9 cellular contexts compared by ENCODE assay signal in genomic region chr4:1204828-1205591, GRCh38. TPM values are rescaled to one million over a fixed set of nuclear protein-coding genes. Genes with fewer than 3 reads are reported as not detected.
DNase-seq lines count a peak whose midpoint lies in the region; ATAC-seq and TF ChIP-seq lines count a peak whose summit lies in the region.
"Had no signal": no experiment of that assay in that cellular context is flagged by ENCODE, and none has a peak within 500 bp of the region (broad histone marks: within the 10 kb centered on the region; RNA-seq: fewer than 3 reads in every experiment).

No MANE protein-coding gene starts in this region.

- H2AFZ ChIP-seq in GM23338, result no peak overlapping the region

- no peaks in the 10 kb centered on the region for H3K9me3 ChIP-seq in sigmoid colon
- H3K9me3 ChIP-seq: neutrophil had no signal

- POLR2A ChIA-PET in WTC11 (lab: Charles Lee), result no interaction called here
- POLR2A ChIA-PET in HEK293T (lab: Yijun Ruan, JAX), result no interaction called here

- H3K27ac Mint-ChIP-seq in GM23338 (no peak overlapping the region), WTC11 (no peak overlapping the region)

- H3K27me3 ChIP-seq in GM23338 (ENCODE audit: insufficient read depth), result no peaks in the 10 kb centered on the region
- H3K27me3 ChIP-seq in sigmoid colon, result no peaks in the 10 kb centered on the region

- ATAC-seq in GM23338, result no peak
- no peak for ATAC-seq in WTC11

- no peak for TF ChIP-seq EP300 in sigmoid colon (IDR thresholded peaks at IDR 0.05)

- peak in 1 of 2 donors; percentile 52 for TF ChIP-seq POLR2A in sigmoid colon (IDR thresholded peaks at IDR 0.05)

- H3K36me3 Mint-ChIP-seq in GM23338 (ENCODE audit: low read depth), result no peaks in the 10 kb centered on the region
- H3K36me3 Mint-ChIP-seq in WTC11, result no peaks in the 10 kb centered on the region

- DNase-seq in GM23338 (ENCODE audit: low spot score) (peak; percentile 0), WTC11 (ENCODE audit: low spot score) (peak; percentile 3), iPS-NIHi11 (ENCODE audit: low spot score) (peak; percentile 19), sigmoid colon (peak; percentile 64), SK-N-DZ (ENCODE audit: low spot score) (no peak), HEK293T (ENCODE audit: extremely low spot score) (no peak)
- DNase-seq in stimulated activated naive CD4-positive, alpha-beta T cell treated with Interleukin-2 at 50 U/mL for 16 hours (lab: John Stamatoyannopoulos, UW), result no peak

- H3K4me2 ChIP-seq in GM23338, result no peak overlapping the region

- H3K9me2 ChIP-seq in GM23338 (ENCODE audit: insufficient read depth), result no peaks in the 10 kb centered on the region

- CTCF ChIA-PET in WTC11 (lab: Charles Lee) (interaction anchor here (1.0 kb wide), 1 partner anchor 160 kb away, joined by 3 read pairs; no protein-coding TSS in a partner anchor), HEK293T (lab: Yijun Ruan, JAX) (no interaction called here)

- H3K27ac ChIP-seq in GM23338 (ENCODE audit: low read depth) (no peak overlapping the region), sigmoid colon (peak overlapping the region in 2 of 4 donors; percentile 9 to 10)
- H3K27ac ChIP-seq: neutrophil had no signal

- no peaks in the 10 kb centered on the region for H3F3A ChIP-seq in GM23338 (replicated peaks; ENCODE audit: low read depth)

- H3K4me3 ChIP-seq in GM23338 (no peak overlapping the region), sigmoid colon (no peak overlapping the region)

- no peaks in the 10 kb centered on the region for H3K4me1 Mint-ChIP-seq in GM23338
- H3K4me1 Mint-ChIP-seq in WTC11, result no peaks in the 10 kb centered on the region

- H3K4me1 ChIP-seq in GM23338 (ENCODE audit: insufficient read depth) (no peaks in the 10 kb centered on the region), sigmoid colon (peaks cover 0 to 63% (median 62%) of the 10 kb centered on the region in 4 donors)

- H3K27me3 Mint-ChIP-seq in GM23338 (ENCODE audit: insufficient read depth, low read depth, poor library complexity), result peaks cover 8% of the 10 kb centered on the region
- H3K27me3 Mint-ChIP-seq in WTC11 (ENCODE audit: low read depth), result no peaks in the 10 kb centered on the region

- 23 to 72% methylated on average over 25 of the region's 25 CpGs for WGBS in sigmoid colon, 2 donors

- H4K20me1 ChIP-seq in GM23338 (replicated peaks; ENCODE audit: insufficient read depth), result no peaks in the 10 kb centered on the region

- TF ChIP-seq CTCF in GM23338 (conservative IDR thresholded peaks at IDR 0.05; ENCODE audit: low read depth in 2 of 2) (no peak), WTC11 (IDR thresholded peaks at IDR 0.05) (no peak), sigmoid colon (IDR thresholded peaks at IDR 0.05) (no peak)

- H3K36me3 ChIP-seq in GM23338 (ENCODE audit: insufficient read depth), result no peaks in the 10 kb centered on the region
- H3K36me3 ChIP-seq in sigmoid colon, result no peaks in the 10 kb centered on the region

- no peaks in the 10 kb centered on the region for H3K9me3 Mint-ChIP-seq in GM23338
- H3K9me3 Mint-ChIP-seq in WTC11, result no peaks in the 10 kb centered on the region

- H3K4me3 Mint-ChIP-seq in GM23338, result no peak overlapping the region
- H3K4me3 Mint-ChIP-seq in WTC11, result no peak overlapping the region

- H3K79me2 ChIP-seq in GM23338 (replicated peaks; ENCODE audit: insufficient read depth), result no peaks in the 10 kb centered on the region

- intact Hi-C loops in sigmoid colon (cut with DNase I), result loop anchor here (5.0 kb wide), 1 partner anchor 38 kb away; no protein-coding TSS in a partner anchor

TF ChIP-seq in GM23338, 12 proteins besides CTCF, POLR2A, EP300 and RAD21 (continues in another document):
- no peak for TF ChIP-seq EZH2 (IDR thresholded peaks at IDR 0.05; ENCODE audit: low read depth, unreplicated experiment)
- TF ChIP-seq JUNB (IDR thresholded peaks at IDR 0.05; ENCODE audit: unreplicated experiment), result no peak
- TF ChIP-seq CREB1 (CRISPR knock-in tag; IDR thresholded peaks at IDR 0.05; ENCODE audit: low read depth), result no peak
- TF ChIP-seq ETS1 (IDR thresholded peaks at IDR 0.05), result no peak
- TF ChIP-seq ZNF331 (CRISPR knock-in tag; IDR thresholded peaks at IDR 0.05; ENCODE audit: low read depth), result no peak
- TF ChIP-seq NANOG (IDR thresholded peaks at IDR 0.05; ENCODE audit: borderline replicate concordance), result no peak
- no peak for TF ChIP-seq EZH2phosphoT487 (IDR thresholded peaks at IDR 0.05; ENCODE audit: unreplicated experiment)
- no peak for TF ChIP-seq ZNF114 (CRISPR knock-in tag; IDR thresholded peaks at IDR 0.05)
- TF ChIP-seq POLR2AphosphoS5 (IDR thresholded peaks at IDR 0.05; ENCODE audit: low read depth), result no peak
- TF ChIP-seq STAT1 (IDR thresholded peaks at IDR 0.05; ENCODE audit: unreplicated experiment), result no peak

TF ChIP-seq in WTC11, 78 proteins besides CTCF, POLR2A, EP300 and RAD21:
- no peak for TF ChIP-seq TP53 (CRISPR knock-in tag; IDR thresholded peaks at IDR 0.05)
- peak; percentile 74 for TF ChIP-seq GABPB1 (CRISPR knock-in tag; IDR thresholded peaks at IDR 0.05)

TF ChIP-seq in HEK293T, 16 proteins besides CTCF, POLR2A, EP300 and RAD21:
- TF ChIP-seq FOXM1 (IDR thresholded peaks at IDR 0.05; ENCODE audit: borderline replicate concordance), result no peak
- no peak for TF ChIP-seq LEF1 (IDR thresholded peaks at IDR 0.05; ENCODE audit: borderline replicate concordance)
- TF ChIP-seq ELF4 (IDR thresholded peaks at IDR 0.05), result no peak

RNA-seq across cellular contexts. Expression of gene SPON2, which starts 32.6 kb away (rescaled TPM):
- total RNA-seq in GM23338 (2014; rRNA removed; shearing (Covaris generic)), result 2.1 and 2.2 TPM in 2 replicates
- polyA plus RNA-seq in GM23338 (2016; fragmentation: Nextera tagmentation; extraction: Ambion mirVana), result 1.2 and 2.4 TPM in 2 replicates
- 4.9 to 6.6 TPM (median 5.3 TPM) in 3 replicates for total RNA-seq in WTC11 (2021)
- total RNA-seq in sigmoid colon, result 100 to 1,000 TPM in 1 of 4 donors, 10 to 100 TPM in 3; 33.6 to 165 (median 79.8) TPM
- 10 to 100 TPM in 2 of 3 donors, 1 to 10 TPM in 1; 8.6 to 33.6 (median 25.2) TPM for polyA plus RNA-seq in sigmoid colon
- polyA plus RNA-seq in SK-N-DZ (2014; cell fraction: cytosol; rRNA removed), result 0.14 TPM in 1 of 2 replicates, not detected in the other
- 0.19 and 1.2 TPM in 2 replicates for polyA plus RNA-seq in SK-N-DZ (2014; cell fraction: nucleus; rRNA removed)
- total RNA-seq: G401 had no signal

RNA-seq across cellular contexts. Expression of gene CTBP1, which starts 43.9 kb away (rescaled TPM):
- 125 and 192 TPM in 2 replicates for total RNA-seq in GM23338 (2014; rRNA removed; shearing (Covaris generic))
- polyA plus RNA-seq in GM23338 (2016; fragmentation: Nextera tagmentation; extraction: Ambion mirVana), result 74.0 and 89.2 TPM in 2 replicates
- total RNA-seq in WTC11 (2021), result 143 to 167 TPM (median 159 TPM) in 3 replicates
- 100 to 1,000 TPM in 3 of 4 donors, 10 to 100 TPM in 1; 98.9 to 160 (median 129) TPM for total RNA-seq in sigmoid colon
- 100 to 1,000 TPM in 1 of 3 donors, 10 to 100 TPM in 2; 67.9 to 162 (median 71.4) TPM for polyA plus RNA-seq in sigmoid colon
- polyA plus RNA-seq in SK-N-DZ (2014; cell fraction: cytosol; rRNA removed), result 176 and 237 TPM in 2 replicates
- 231 and 361 TPM in 2 replicates for polyA plus RNA-seq in SK-N-DZ (2014; cell fraction: nucleus; rRNA removed)

Comparison
In these comparisons a context has a peak if more than half of its experiments do, and no peak if none do; other contexts are left out.
1. DNase-seq: peak in GM23338 (single experiment), WTC11 (single experiment), iPS-NIHi11 (single experiment) and sigmoid colon (single experiment); none in SK-N-DZ (single experiment), HEK293T (single experiment) and stimulated activated naive CD4-positive, alpha-beta T cell treated with Interleukin-2 at 50 U/mL for 16 hours (single experiment).